In genomic region chr7:150405584-150406310, GRCh38 we compare ENCODE assay signal across 8 cellular contexts. TPM values are rescaled to one million over a fixed set of nuclear protein-coding genes. Genes with fewer than 3 reads are reported as not detected.
DNase-seq lines count a peak whose midpoint lies in the region; ATAC-seq and TF ChIP-seq lines count a peak whose summit lies in the region.

No MANE protein-coding gene starts in this region.

- peak overlapping the region; percentile 28 for H3K27ac ChIP-seq in RWPE2 (ENCODE audit: poor library complexity, severe bottlenecking)
- peak overlapping the region; percentile 77 for H3K27ac ChIP-seq in caudate nucleus (ENCODE audit: low read depth, low read length)

- no peak for TF ChIP-seq CTCF in RWPE2 (IDR thresholded peaks at IDR 0.05; ENCODE audit: poor library complexity, severe bottlenecking)
- TF ChIP-seq CTCF in kidney epithelial cell (IDR thresholded peaks at IDR 0.05; ENCODE audit: insufficient read depth, low read length, poor library complexity, severe bottlenecking): no peak

- H3K4me3 ChIP-seq in RWPE2 (ENCODE audit: severe bottlenecking) (peak overlapping the region; percentile 81), kidney epithelial cell (ENCODE audit: low read depth, low read length) (peak overlapping the region; percentile 46)

- no peaks in the 10 kb centered on the region for H3K27me3 ChIP-seq in RWPE2 (ENCODE audit: insufficient read depth, poor library complexity, severe bottlenecking)
- H3K27me3 ChIP-seq in kidney epithelial cell (ENCODE audit: control insufficient read depth, insufficient read depth, low read length): no peaks in the 10 kb centered on the region

- no peaks in the 10 kb centered on the region for H3K9me3 ChIP-seq in RWPE2 (ENCODE audit: severe bottlenecking)

- peak; percentile 49 for DNase-seq in NCI-H146 treated with DMSO at 0.1 percent for 48 hours (lab: John Stamatoyannopoulos, UW; ENCODE audit: unreplicated experiment)
- no peak for DNase-seq in NCI-H146 (lab: John Stamatoyannopoulos, UW)
- DNase-seq in RWPE2 (ENCODE audit: low spot score): no peak
- DNase-seq in caudate nucleus (lab: John Stamatoyannopoulos, UW): peak in 25 of 61 donors; percentile 44 to 86 (median 71)
- no peak for DNase-seq in kidney epithelial cell (ENCODE audit: low read depth)
- DNase-seq in stimulated activated CD4-positive, alpha-beta T cell treated with anti-CD3 and anti-CD28 coated beads, Interleukin-2, amount 100 ng/mL, for 24 hours: peak; percentile 52 to 54
- DNase-seq in HuH-7 (ENCODE audit: low spot score): no peak

- H3K4me1 ChIP-seq in RWPE2 (ENCODE audit: insufficient read depth, poor library complexity, severe bottlenecking): peaks cover 5% of the 10 kb centered on the region

- ATAC-seq in RWPE2 (ENCODE audit: low read depth) (peak; percentile 9; the same call in 2 of the 3 replicates), GM19467 (IDR thresholded peaks at IDR 0.05; ENCODE audit: unreplicated experiment) (no peak)

- H3K36me3 ChIP-seq in RWPE2 (ENCODE audit: low read depth) (no peaks in the 10 kb centered on the region), kidney epithelial cell (ENCODE audit: control insufficient read depth, insufficient read depth, low read length) (no peaks in the 10 kb centered on the region)

RNA-seq across cellular contexts. Expression of gene ZNF775, which starts 26.6 kb away (rescaled TPM):
- 8.0 and 10.1 TPM in 2 replicates for total RNA-seq in kidney epithelial cell

RNA-seq across cellular contexts. Expression of gene REPIN1, which starts 37.1 kb away (rescaled TPM):
- total RNA-seq in kidney epithelial cell: 144 and 150 TPM in 2 replicates

RNA-seq across cellular contexts. Expression of gene GIMAP8, which starts 44.7 kb away (rescaled TPM):
- not detected in 2 replicates for total RNA-seq in kidney epithelial cell

Comparison
In these comparisons a context has a peak if more than half of its experiments do, and no peak if none do; other contexts are left out.
1. DNase-seq: peak in NCI-H146 treated with DMSO at 0.1 percent for 48 hours (single experiment) and stimulated activated CD4-positive, alpha-beta T cell treated with anti-CD3 and anti-CD28 coated beads, Interleukin-2, amount 100 ng/mL, for 24 hours (2 of 2); none in NCI-H146 (single experiment), RWPE2 (single experiment), kidney epithelial cell (single experiment) and HuH-7 (single experiment).